8 cellular contexts compared by ENCODE assay signal in the genomic region with DNA sequence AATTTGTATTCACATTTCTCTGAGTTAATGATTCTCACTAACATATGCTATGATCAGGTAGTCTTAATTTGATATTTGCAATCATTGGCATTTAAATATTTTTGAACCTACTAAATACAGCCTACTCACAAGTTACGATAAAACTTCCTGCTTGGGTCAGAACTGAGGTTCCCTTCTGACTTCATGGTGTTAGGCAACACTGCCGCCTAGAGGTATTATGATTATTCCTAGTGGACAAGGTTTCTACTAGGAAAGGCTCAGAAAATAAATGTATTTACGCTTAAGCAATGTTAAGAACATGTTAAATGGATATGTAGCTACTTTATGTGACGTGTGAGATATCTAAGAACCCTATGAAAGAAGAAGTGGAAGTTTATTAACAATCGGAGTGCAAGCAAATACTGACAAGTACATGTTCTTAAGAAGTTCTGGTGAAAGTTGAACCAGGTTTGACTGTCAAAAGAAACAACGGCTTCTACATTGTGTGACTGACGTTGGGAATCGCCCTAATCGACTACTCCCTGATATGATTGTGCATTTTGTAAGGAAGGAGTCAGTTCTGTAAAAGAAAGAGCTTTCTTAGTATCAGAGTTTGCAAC.
A peak's percentile ranks its signal among the peaks of the same experiment; 100 is the strongest.
DNase-seq lines count a peak whose midpoint lies in the region; ATAC-seq, FAIRE-seq and TF ChIP-seq lines count a peak whose summit lies in the region.

No MANE protein-coding gene starts in this region.

- H3K4me3 Mint-ChIP-seq in activated naive CD8-positive, alpha-beta T cell treated with anti-CD3 and anti-CD28 coated beads, Interleukin-2, amount 10 ng/mL, durations not matched to agents 7 days and 5 days, result no peak overlapping the region
- no peak overlapping the region for H3K4me3 Mint-ChIP-seq in activated naive CD8-positive, alpha-beta T cell treated with anti-CD3 and anti-CD28 coated beads for 36 hours

- no peak for TF ChIP-seq POLR2A in esophagus squamous epithelium (IDR thresholded peaks at IDR 0.05)

- intact Hi-C loops in esophagus squamous epithelium (cut with DNase I) (no loop called here), pancreas (cut with DNase I) (no loop called here)

- H3K4me1 ChIP-seq in esophagus squamous epithelium (no peaks in the 10 kb centered on the region), pancreas (no peaks in the 10 kb centered on the region)

- no peaks in the 10 kb centered on the region for H3K9me3 Mint-ChIP-seq in activated naive CD8-positive, alpha-beta T cell treated with anti-CD3 and anti-CD28 coated beads, Interleukin-2, amount 10 ng/mL, durations not matched to agents 7 days and 5 days
- H3K9me3 Mint-ChIP-seq in activated naive CD8-positive, alpha-beta T cell treated with anti-CD3 and anti-CD28 coated beads for 36 hours, result no peaks in the 10 kb centered on the region

- no peaks in the 10 kb centered on the region for H3K36me3 ChIP-seq in esophagus squamous epithelium
- H3K36me3 ChIP-seq in pancreas, result no peaks in the 10 kb centered on the region

- no peaks in the 10 kb centered on the region for H3K27me3 ChIP-seq in esophagus squamous epithelium
- no peaks in the 10 kb centered on the region for H3K27me3 ChIP-seq in pancreas

- POLR2A ChIA-PET in activated naive CD8-positive, alpha-beta T cell treated with anti-CD3 and anti-CD28 coated beads, Interleukin-2, amount 10 ng/mL, durations not matched to agents 7 days and 5 days (lab: Charles Lee), result no interaction called here

- no peak for FAIRE-seq in pancreas (lab: Jason Lieb, UNC)

- H3K4me3 ChIP-seq in esophagus squamous epithelium, result no peak overlapping the region
- H3K4me3 ChIP-seq in pancreas, result no peak overlapping the region

- no peak overlapping the region for H3K27ac Mint-ChIP-seq in activated naive CD8-positive, alpha-beta T cell treated with anti-CD3 and anti-CD28 coated beads, Interleukin-2, amount 10 ng/mL, durations not matched to agents 7 days and 5 days
- H3K27ac Mint-ChIP-seq in activated naive CD8-positive, alpha-beta T cell treated with anti-CD3 and anti-CD28 coated beads for 36 hours, result no peak overlapping the region

- H3K9me3 ChIP-seq in esophagus squamous epithelium (no peaks in the 10 kb centered on the region), pancreas (no peaks in the 10 kb centered on the region)

- WGBS in esophagus squamous epithelium, 2 donors, result 30 to 32% methylated on average over 9 of the region's 9 CpGs
- WGBS in pancreas, 2 donors, result 14 to 18% methylated on average over 9 of the region's 9 CpGs

- TF ChIP-seq CTCF in esophagus squamous epithelium (IDR thresholded peaks at IDR 0.05) (peak; percentile 23 to 57 (median 46)), pancreas (IDR thresholded peaks at IDR 0.05) (peak; percentile 37 to 54 (median 38))

- TF ChIP-seq EP300 in Ishikawa (IDR thresholded peaks at IDR 0.05; ENCODE audit: borderline replicate concordance), result no peak

- no peaks in the 10 kb centered on the region for H3K27me3 Mint-ChIP-seq in activated naive CD8-positive, alpha-beta T cell treated with anti-CD3 and anti-CD28 coated beads, Interleukin-2, amount 10 ng/mL, durations not matched to agents 7 days and 5 days
- H3K27me3 Mint-ChIP-seq in activated naive CD8-positive, alpha-beta T cell treated with anti-CD3 and anti-CD28 coated beads for 36 hours, result no peaks in the 10 kb centered on the region

- peaks cover 1% of the 10 kb centered on the region for H3K4me1 Mint-ChIP-seq in activated naive CD8-positive, alpha-beta T cell treated with anti-CD3 and anti-CD28 coated beads, Interleukin-2, amount 10 ng/mL, durations not matched to agents 7 days and 5 days
- H3K4me1 Mint-ChIP-seq in activated naive CD8-positive, alpha-beta T cell treated with anti-CD3 and anti-CD28 coated beads for 36 hours, result no peaks in the 10 kb centered on the region

- no peak for DNase-seq in activated naive CD8-positive, alpha-beta T cell treated with anti-CD3 and anti-CD28 coated beads, Interleukin-2, amount 10 ng/mL, durations not matched to agents 7 days and 5 days
- DNase-seq in activated naive CD8-positive, alpha-beta T cell treated with anti-CD3 and anti-CD28 coated beads for 36 hours, result no peak
- DNase-seq in RPMI7951 (ENCODE audit: low read depth) (peak; percentile 3), esophagus squamous epithelium (lab: John Stamatoyannopoulos, UW) (no peak), pancreas (peak in 3 of 6 donors; percentile 12 to 24 (median 19)), OCI-M2 (lab: John Stamatoyannopoulos, UW; ENCODE audit: unreplicated experiment) (no peak)

- H3K36me3 Mint-ChIP-seq in activated naive CD8-positive, alpha-beta T cell treated with anti-CD3 and anti-CD28 coated beads, Interleukin-2, amount 10 ng/mL, durations not matched to agents 7 days and 5 days, result no peaks in the 10 kb centered on the region
- no peaks in the 10 kb centered on the region for H3K36me3 Mint-ChIP-seq in activated naive CD8-positive, alpha-beta T cell treated with anti-CD3 and anti-CD28 coated beads for 36 hours

- ATAC-seq in activated naive CD8-positive, alpha-beta T cell treated with anti-CD3 and anti-CD28 coated beads, Interleukin-2, amount 10 ng/mL, durations not matched to agents 7 days and 5 days (ENCODE audit: low read depth), result peak; percentile 65
- ATAC-seq in pancreas (peak; percentile 66 to 90 (median 84)), GM19463 (IDR thresholded peaks at IDR 0.05; ENCODE audit: unreplicated experiment) (no peak)

- peak; percentile 91 for TF ChIP-seq RAD21 in Ishikawa (IDR thresholded peaks at IDR 0.05; ENCODE audit: low read depth)

- H3K27ac ChIP-seq in esophagus squamous epithelium, result no peak overlapping the region
- no peak overlapping the region for H3K27ac ChIP-seq in pancreas

TF ChIP-seq in Ishikawa, 13 proteins besides CTCF, POLR2A, EP300 and RAD21:
- TF ChIP-seq, protein P1, sequence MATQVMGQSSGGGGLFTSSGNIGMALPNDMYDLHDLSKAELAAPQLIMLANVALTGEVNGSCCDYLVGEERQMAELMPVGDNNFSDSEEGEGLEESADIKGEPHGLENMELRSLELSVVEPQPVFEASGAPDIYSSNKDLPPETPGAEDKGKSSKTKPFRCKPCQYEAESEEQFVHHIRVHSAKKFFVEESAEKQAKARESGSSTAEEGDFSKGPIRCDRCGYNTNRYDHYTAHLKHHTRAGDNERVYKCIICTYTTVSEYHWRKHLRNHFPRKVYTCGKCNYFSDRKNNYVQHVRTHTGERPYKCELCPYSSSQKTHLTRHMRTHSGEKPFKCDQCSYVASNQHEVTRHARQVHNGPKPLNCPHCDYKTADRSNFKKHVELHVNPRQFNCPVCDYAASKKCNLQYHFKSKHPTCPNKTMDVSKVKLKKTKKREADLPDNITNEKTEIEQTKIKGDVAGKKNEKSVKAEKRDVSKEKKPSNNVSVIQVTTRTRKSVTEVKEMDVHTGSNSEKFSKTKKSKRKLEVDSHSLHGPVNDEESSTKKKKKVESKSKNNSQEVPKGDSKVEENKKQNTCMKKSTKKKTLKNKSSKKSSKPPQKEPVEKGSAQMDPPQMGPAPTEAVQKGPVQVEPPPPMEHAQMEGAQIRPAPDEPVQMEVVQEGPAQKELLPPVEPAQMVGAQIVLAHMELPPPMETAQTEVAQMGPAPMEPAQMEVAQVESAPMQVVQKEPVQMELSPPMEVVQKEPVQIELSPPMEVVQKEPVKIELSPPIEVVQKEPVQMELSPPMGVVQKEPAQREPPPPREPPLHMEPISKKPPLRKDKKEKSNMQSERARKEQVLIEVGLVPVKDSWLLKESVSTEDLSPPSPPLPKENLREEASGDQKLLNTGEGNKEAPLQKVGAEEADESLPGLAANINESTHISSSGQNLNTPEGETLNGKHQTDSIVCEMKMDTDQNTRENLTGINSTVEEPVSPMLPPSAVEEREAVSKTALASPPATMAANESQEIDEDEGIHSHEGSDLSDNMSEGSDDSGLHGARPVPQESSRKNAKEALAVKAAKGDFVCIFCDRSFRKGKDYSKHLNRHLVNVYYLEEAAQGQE (IDR thresholded peaks at IDR 0.05; ENCODE audit: low read depth), result no peak
